Comparison of ENCODE assay signal across 19 cellular contexts in the genomic region with DNA sequence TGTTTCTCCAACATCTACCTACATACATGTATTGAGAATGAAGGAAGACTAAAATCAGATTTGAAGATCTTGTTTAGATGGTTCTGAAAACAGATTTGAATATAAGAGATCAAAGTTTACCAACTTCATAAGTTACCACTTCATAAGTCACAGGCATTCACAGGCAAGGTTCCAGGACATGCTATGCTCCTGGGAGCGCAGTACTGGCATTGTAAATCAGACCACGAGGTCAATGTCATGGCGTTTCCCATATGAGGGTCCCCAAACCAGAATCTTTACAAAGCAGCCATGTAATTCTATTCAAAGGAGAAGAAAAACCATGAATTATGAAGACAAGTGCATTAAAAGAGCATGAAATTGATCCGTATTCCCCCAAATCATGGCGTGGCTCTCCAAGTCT. TPM values are rescaled to one million over a fixed set of nuclear protein-coding genes. Genes with fewer than 3 reads are reported as not detected.
DNase-seq lines count a peak whose midpoint lies in the region; ATAC-seq and TF ChIP-seq lines count a peak whose summit lies in the region.
"Had no signal": no experiment of that assay in that cellular context is flagged by ENCODE, and none has a peak within 500 bp of the region (broad histone marks: within the 10 kb centered on the region; RNA-seq: fewer than 3 reads in every experiment).

No MANE protein-coding gene starts in this region.

- H3K9ac ChIP-seq in adipocyte (ENCODE audit: low read length): peak overlapping the region; percentile 95

- WGBS in suprapubic skin: 46% methylated on average over 5 of the region's 5 CpGs

- ATAC-seq in HG03039 (IDR thresholded peaks at IDR 0.05; ENCODE audit: unreplicated experiment) (no peak), GM21515 (IDR thresholded peaks at IDR 0.05; ENCODE audit: unreplicated experiment) (no peak)

- H3K27me3 ChIP-seq in adipocyte (replicated peaks; ENCODE audit: control insufficient read depth, insufficient read depth, low read length) (no peaks in the 10 kb centered on the region), suprapubic skin (peaks cover 36% of the 10 kb centered on the region)

- no peaks in the 10 kb centered on the region for H3K9me3 Mint-ChIP-seq in osteocyte (ENCODE audit: unreplicated experiment)
- H3K9me3 Mint-ChIP-seq: IgD-negative memory B cell had no signal

- TF ChIP-seq POLR2A in suprapubic skin (IDR thresholded peaks at IDR 0.05): no peak

- H3K4me3 Mint-ChIP-seq in osteocyte (ENCODE audit: unreplicated experiment): peak overlapping the region; percentile 84

- POLR2A ChIA-PET in AG04449 (lab: Yijun Ruan, JAX): no interaction called here

- peak overlapping the region; percentile 93 for H3K27ac Mint-ChIP-seq in osteocyte (ENCODE audit: unreplicated experiment)

- H3K36me3 ChIP-seq in adipocyte (ENCODE audit: control insufficient read depth, insufficient read depth, low read length, severe bottlenecking) (peaks cover 8% of the 10 kb centered on the region), suprapubic skin (no peaks in the 10 kb centered on the region)

- no peaks in the 10 kb centered on the region for H3K9me3 ChIP-seq in adipocyte (ENCODE audit: control insufficient read depth, low read length)
- H3K9me3 ChIP-seq in suprapubic skin: no peaks in the 10 kb centered on the region

- no peak overlapping the region for H3K27ac ChIP-seq in suprapubic skin

- H3K4me1 Mint-ChIP-seq in osteocyte (ENCODE audit: unreplicated experiment): peaks cover 61% of the 10 kb centered on the region
- H3K4me1 Mint-ChIP-seq: IgD-negative memory B cell had no signal

- TF ChIP-seq CTCF in AG04449 (IDR thresholded peaks at IDR 0.05; ENCODE audit: insufficient read depth, low read length, missing control alignments) (no peak), foreskin fibroblast (IDR thresholded peaks at IDR 0.05; ENCODE audit: low read depth, low read length) (no peak), osteocyte (IDR thresholded peaks at IDR 0.05) (no peak), suprapubic skin (IDR thresholded peaks at IDR 0.05) (no peak)

- DNase-seq in AG04449 (ENCODE audit: low read depth, low spot score) (no peak), adipocyte (ENCODE audit: low read depth) (peak; percentile 48), foreskin fibroblast (peak in 1 of 2 donors; percentile 50), osteocyte (ENCODE audit: extremely low spot score, unreplicated experiment) (no peak), C1 segment of cervical spinal cord (lab: John Stamatoyannopoulos, UW) (no peak), suprapubic skin (ENCODE audit: low spot score in 2 of 2) (no peak)
- DNase-seq: activated effector memory CD4-positive, alpha-beta T cell treated with anti-CD3 and anti-CD28 coated beads, Interleukin-2, amount 50 U/mL, for 16 hours; aorta; Calu3; effector CD8-positive, alpha-beta T cell; kidney; NCI-H1092; NCI-H345; retina; stimulated activated CD4-positive, alpha-beta T cell treated with anti-CD3 and anti-CD28 coated beads, Interleukin-4, amount 100 ng/mL, for 1 hour had no signal

- CTCF ChIA-PET in AG04449 (lab: Yijun Ruan, JAX): no interaction called here

- H3K4me1 ChIP-seq in adipocyte (ENCODE audit: control insufficient read depth, insufficient read depth, low read length) (peaks cover 50% of the 10 kb centered on the region), suprapubic skin (peaks cover 35% of the 10 kb centered on the region)

- H3K27me3 Mint-ChIP-seq in osteocyte (ENCODE audit: unreplicated experiment): no peaks in the 10 kb centered on the region

- TF ChIP-seq EP300 in suprapubic skin (IDR thresholded peaks at IDR 0.05): no peak

- H3K4me3 ChIP-seq in AG04449 (ENCODE audit: low read depth, low read length): peak overlapping the region; percentile 94
- peak overlapping the region; percentile 91 for H3K4me3 ChIP-seq in adipocyte (ENCODE audit: low read length)
- peak overlapping the region; percentile 91 to 93 for H3K4me3 ChIP-seq in foreskin fibroblast (ENCODE audit: low read depth in 1 of 2, low read length in 2 of 2)
- no peak overlapping the region for H3K4me3 ChIP-seq in suprapubic skin

- H3K36me3 Mint-ChIP-seq in osteocyte (ENCODE audit: unreplicated experiment): peaks cover 24% of the 10 kb centered on the region
- H3K36me3 Mint-ChIP-seq: IgD-negative memory B cell had no signal

RNA-seq across cellular contexts. Expression of a gene that starts 3.0 kb away (rescaled TPM):
- total RNA-seq in osteocyte (560 and 587 TPM in 2 replicates), suprapubic skin (10 to 100 TPM; 10.3 to 41.4 (median 25.8) TPM)
- total RNA-seq: activated CD8-positive, alpha-beta memory T cell treated with anti-CD3 and anti-CD28 coated beads for 36 hours; Calu3 had no signal

Comparison
In these comparisons a context has a peak if more than half of its experiments do, and no peak if none do; other contexts are left out.
1. RNA of a gene that starts 3.0 kb away (total RNA-seq): 560 to 587 TPM in osteocyte; 10.3 to 41.4 TPM in suprapubic skin; every median in the first group is over 10 times any median in the second.